Comparison of ENCODE assay signal across 8 cellular contexts in genomic region chr5:170597109-170597741, GRCh38.
DNase-seq lines count a peak whose midpoint lies in the region; ATAC-seq lines count a peak whose summit lies in the region.

No MANE protein-coding gene starts in this region.

- ATAC-seq in GM18873 (IDR thresholded peaks at IDR 0.05; ENCODE audit: low FRiP score, unreplicated experiment) (no peak), HG03354 (IDR thresholded peaks at IDR 0.05; ENCODE audit: poor library complexity, severe bottlenecking, unreplicated experiment) (no peak)

- DNase-seq in EL (peak; percentile 90), HK-2 (ENCODE audit: unreplicated experiment) (peak; percentile 67), astrocyte of the hippocampus (ENCODE audit: low read depth, low spot score) (peak; percentile 51), occipital lobe (lab: John Stamatoyannopoulos, UW) (peak; percentile 41), cerebellar cortex (ENCODE audit: low spot score) (no peak), hippocampal formation (lab: John Stamatoyannopoulos, UW) (no peak)

Comparison
In these comparisons a context has a peak if more than half of its experiments do, and no peak if none do; other contexts are left out.
1. DNase-seq: peak in EL (single experiment), HK-2 (single experiment), astrocyte of the hippocampus (single experiment) and occipital lobe (single experiment); none in cerebellar cortex (single experiment) and hippocampal formation (0 of 2).